ENCODE assay signal across 18 cellular contexts in the genomic region with DNA sequence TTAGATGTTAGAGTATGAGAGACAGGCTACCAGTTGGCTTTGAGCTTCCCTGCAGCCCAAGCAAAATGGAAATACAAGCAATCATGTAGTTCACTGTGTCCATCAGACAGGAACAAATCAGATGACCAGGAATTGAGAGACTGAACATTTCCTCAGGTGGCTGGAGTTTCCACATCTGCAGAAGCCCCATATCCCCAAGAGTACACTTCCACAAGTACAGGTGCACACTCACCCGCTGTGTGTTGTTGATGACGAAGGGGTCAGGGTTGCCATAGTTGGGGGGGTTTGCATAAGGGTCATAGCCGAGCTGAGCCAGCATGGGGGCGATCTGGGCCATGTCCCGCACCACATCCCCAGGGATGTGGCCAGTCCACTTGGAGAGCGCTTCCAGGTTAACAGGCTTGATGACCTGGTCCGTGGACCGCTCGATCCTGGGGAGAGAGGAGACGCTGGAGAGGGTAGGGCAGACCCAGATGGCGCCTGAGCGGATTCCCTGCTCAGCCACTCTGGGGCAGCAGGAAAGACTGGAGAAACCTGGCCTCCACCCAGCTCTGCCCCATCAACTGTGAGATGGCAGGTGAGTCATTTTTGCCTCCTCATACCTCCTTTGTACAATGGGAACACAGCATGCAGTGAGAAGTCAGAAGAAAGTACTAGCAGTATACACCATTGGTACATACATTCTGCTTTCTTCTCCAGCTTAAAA. TPM values are rescaled to one million over a fixed set of nuclear protein-coding genes. Genes with fewer than 3 reads are reported as not detected.
DNase-seq lines count a peak whose midpoint lies in the region; ATAC-seq and TF ChIP-seq lines count a peak whose summit lies in the region.
"Had no signal": no experiment of that assay in that cellular context is flagged by ENCODE, and none has a peak within 500 bp of the region (broad histone marks: within the 10 kb centered on the region; RNA-seq: fewer than 3 reads in every experiment).

No MANE protein-coding gene starts in this region.

- CTCF ChIA-PET in CD8-positive, alpha-beta T cell (lab: Charles Lee): interaction anchor here (1.3 to 1.4 kb wide), 3 partner anchors 12 to 34 kb away, joined by 3 read pairs; no protein-coding TSS in a partner anchor
- CTCF ChIA-PET in mammary epithelial cell (lab: Charles Lee; ENCODE audit: low non-redundant PET): no interaction called here
- CTCF ChIA-PET in activated CD8-positive, alpha-beta memory T cell treated with anti-CD3 and anti-CD28 coated beads, Interleukin-2, amount 10 ng/mL, durations not matched to agents 7 days and 5 days (lab: Charles Lee): interaction anchor here (1.3 to 2.2 kb wide), 3 partner anchors 8 to 129 kb away, joined by 4 to 6 read pairs (median 5); no protein-coding TSS in a partner anchor

- no peak for ATAC-seq in CD8-positive, alpha-beta T cell
- ATAC-seq in natural killer cell treated with Interleukin-12 subunit alpha and Interleukin-12 subunit beta and Interleukin-15 and Interleukin-18, amount 100 ng/mL, for 72 hours: no peak
- ATAC-seq in GM19035 (IDR thresholded peaks at IDR 0.05; ENCODE audit: unreplicated experiment) (no peak), HG03442 (IDR thresholded peaks at IDR 0.05; ENCODE audit: unreplicated experiment) (no peak)
- no peak for ATAC-seq in activated CD8-positive, alpha-beta memory T cell treated with anti-CD3 and anti-CD28 coated beads, Interleukin-2, amount 10 ng/mL, durations not matched to agents 7 days and 5 days
- ATAC-seq: Panc1 had no signal

- 86% methylated on average over 12 of the region's 12 CpGs for WGBS in mammary epithelial cell (ENCODE audit: low coverage, missing lambda C conversion rate)

- dilution Hi-C loops in mammary epithelial cell (cut with HindIII; ENCODE audit: low sequenced_read_pairs): no loop called here

- in situ Hi-C loops in mammary epithelial cell (cut with MboI; ENCODE audit: low sequenced_read_pairs in 2 of 2): no loop called here

- no peak overlapping the region for H3K4me3 ChIP-seq in CD8-positive, alpha-beta T cell (ENCODE audit: low read depth, low read length)
- H3K4me3 ChIP-seq in Karpas-422 (ENCODE audit: low read length) (peak overlapping the region; percentile 30; the same call in 1 of the 2 replicates), mammary epithelial cell (replicated peaks in 1 of 3; ENCODE audit: insufficient read depth in 1 of 3, low read depth in 2 of 3, low read length in 3 of 3) (no peak overlapping the region)
- H3K4me3 ChIP-seq: dorsolateral prefrontal cortex, left ventricle myocardium inferior, MG63 had no signal

- no peaks in the 10 kb centered on the region for H3K9me3 Mint-ChIP-seq in CD8-positive, alpha-beta T cell
- H3K9me3 Mint-ChIP-seq in natural killer cell treated with Interleukin-12 subunit alpha and Interleukin-12 subunit beta and Interleukin-15 and Interleukin-18, amount 100 ng/mL, for 72 hours: no peaks in the 10 kb centered on the region
- H3K9me3 Mint-ChIP-seq in activated CD8-positive, alpha-beta memory T cell treated with anti-CD3 and anti-CD28 coated beads, Interleukin-2, amount 10 ng/mL, durations not matched to agents 7 days and 5 days (ENCODE audit: low read depth): no peaks in the 10 kb centered on the region
- H3K9me3 Mint-ChIP-seq: activated naive CD4-positive, alpha-beta T cell treated with anti-CD3 and anti-CD28 coated beads for 36 hours had no signal

- POLR2A ChIA-PET in CD8-positive, alpha-beta T cell (lab: Charles Lee): interaction anchor here (1.7 kb wide), 1 partner anchor 10 kb away, joined by 4 read pairs; no protein-coding TSS in a partner anchor

- H3K9me2 ChIP-seq in Karpas-422 (replicated peaks; ENCODE audit: insufficient read depth, low read length): no peaks in the 10 kb centered on the region

- DNase-seq in CD8-positive, alpha-beta T cell: no peak
- DNase-seq in Karpas-422: peak; percentile 72
- DNase-seq in mammary epithelial cell: peak; percentile 13
- DNase-seq in natural killer cell treated with Interleukin-12 subunit alpha and Interleukin-12 subunit beta and Interleukin-15 and Interleukin-18, amount 100 ng/mL, for 72 hours (ENCODE audit: low spot score): no peak
- no peak for DNase-seq in activated CD8-positive, alpha-beta memory T cell treated with anti-CD3 and anti-CD28 coated beads, Interleukin-2, amount 50 U/mL, for 4 hours
- no peak for DNase-seq in activated CD8-positive, alpha-beta memory T cell treated with anti-CD3 and anti-CD28 coated beads, Interleukin-2, amount 10 ng/mL, durations not matched to agents 7 days and 5 days
- DNase-seq: activated naive CD4-positive, alpha-beta T cell treated with anti-CD3 and anti-CD28 coated beads for 36 hours; DMS 273 treated with DMSO at 0.1 percent for 48 hours; dorsolateral prefrontal cortex; left ventricle myocardium inferior; MG63; NCI-H187 treated with DMSO at 0.1 percent for 48 hours; NCI-H526; WERI-Rb-1 had no signal

- no peak overlapping the region for H2AFZ ChIP-seq in Karpas-422 (ENCODE audit: low read length)
- H2AFZ ChIP-seq in mammary epithelial cell (ENCODE audit: low read depth, low read length): no peak overlapping the region

- H3K4me1 ChIP-seq in CD8-positive, alpha-beta T cell (ENCODE audit: insufficient read depth, low read length): peaks cover 7% of the 10 kb centered on the region
- H3K4me1 ChIP-seq in Karpas-422 (ENCODE audit: low read length) (peaks cover 43% of the 10 kb centered on the region), mammary epithelial cell (ENCODE audit: insufficient read depth, low read length) (peaks cover 10% of the 10 kb centered on the region)

- no peaks in the 10 kb centered on the region for H3K27me3 Mint-ChIP-seq in CD8-positive, alpha-beta T cell (ENCODE audit: low read depth)
- H3K27me3 Mint-ChIP-seq in natural killer cell treated with Interleukin-12 subunit alpha and Interleukin-12 subunit beta and Interleukin-15 and Interleukin-18, amount 100 ng/mL, for 72 hours: no peaks in the 10 kb centered on the region
- H3K27me3 Mint-ChIP-seq in activated CD8-positive, alpha-beta memory T cell treated with anti-CD3 and anti-CD28 coated beads, Interleukin-2, amount 10 ng/mL, durations not matched to agents 7 days and 5 days: no peaks in the 10 kb centered on the region
- H3K27me3 Mint-ChIP-seq: progenitor cell of endocrine pancreas had no signal

- H3K27ac ChIP-seq in CD8-positive, alpha-beta T cell (ENCODE audit: low read depth, low read length): no peak overlapping the region
- H3K27ac ChIP-seq in Karpas-422 (ENCODE audit: low read length) (peak overlapping the region; percentile 99), mammary epithelial cell (ENCODE audit: insufficient read depth, low read depth, low read length) (no peak overlapping the region)
- H3K27ac ChIP-seq: WERI-Rb-1 had no signal

- H4K20me1 ChIP-seq in Karpas-422 (ENCODE audit: insufficient read depth, low read depth, low read length): no peaks in the 10 kb centered on the region
- H4K20me1 ChIP-seq in mammary epithelial cell (ENCODE audit: insufficient read depth, low read length): no peaks in the 10 kb centered on the region

- TF ChIP-seq CTCF in CD8-positive, alpha-beta T cell (IDR thresholded peaks at IDR 0.05): no peak
- TF ChIP-seq CTCF in mammary epithelial cell (conservative IDR thresholded peaks at IDR 0.05 in 1 of 2, IDR thresholded peaks at IDR 0.05 in 1 of 2; ENCODE audit: extremely low read depth in 1 of 2, insufficient read depth in 1 of 2, low read depth in 1 of 2, low read length in 2 of 2): no peak

- intact Hi-C loops in CD8-positive, alpha-beta T cell (cut with DNase I, micrococcal nuclease): no loop called here
- intact Hi-C loops in mammary epithelial cell (cut with micrococcal nuclease): no loop called here

- peak overlapping the region; percentile 82 for H3K4me2 ChIP-seq in Karpas-422 (ENCODE audit: low read depth, low read length, poor library complexity, severe bottlenecking)
- no peak overlapping the region for H3K4me2 ChIP-seq in mammary epithelial cell (ENCODE audit: insufficient read depth, low read depth, low read length)

- H3K36me3 ChIP-seq in CD8-positive, alpha-beta T cell (ENCODE audit: insufficient read depth, low read length): peaks cover 39% of the 10 kb centered on the region
- H3K36me3 ChIP-seq in Karpas-422 (ENCODE audit: insufficient read depth, low read length) (peaks cover 12% of the 10 kb centered on the region), mammary epithelial cell (ENCODE audit: insufficient read depth, low read length) (peaks cover 5% of the 10 kb centered on the region)
- H3K36me3 ChIP-seq: WERI-Rb-1 had no signal

- no peaks in the 10 kb centered on the region for H3K9me3 ChIP-seq in CD8-positive, alpha-beta T cell (ENCODE audit: low read length)
- H3K9me3 ChIP-seq in Karpas-422 (ENCODE audit: low read length) (no peaks in the 10 kb centered on the region), mammary epithelial cell (replicated peaks; ENCODE audit: insufficient read depth, low read length) (no peaks in the 10 kb centered on the region)
- H3K9me3 ChIP-seq: left ventricle myocardium inferior, MG63 had no signal

- peaks cover 76% of the 10 kb centered on the region for H3K36me3 Mint-ChIP-seq in CD8-positive, alpha-beta T cell
- peaks cover 11% of the 10 kb centered on the region for H3K36me3 Mint-ChIP-seq in natural killer cell treated with Interleukin-12 subunit alpha and Interleukin-12 subunit beta and Interleukin-15 and Interleukin-18, amount 100 ng/mL, for 72 hours
- H3K36me3 Mint-ChIP-seq in activated CD8-positive, alpha-beta memory T cell treated with anti-CD3 and anti-CD28 coated beads, Interleukin-2, amount 10 ng/mL, durations not matched to agents 7 days and 5 days: peaks cover 51% of the 10 kb centered on the region

- no peaks in the 10 kb centered on the region for H3K27me3 ChIP-seq in CD8-positive, alpha-beta T cell (ENCODE audit: insufficient read depth, low read length)
- H3K27me3 ChIP-seq in Karpas-422 (ENCODE audit: low read length) (no peaks in the 10 kb centered on the region), mammary epithelial cell (ENCODE audit: insufficient read depth, low read length) (no peaks in the 10 kb centered on the region)
- H3K27me3 ChIP-seq: dorsolateral prefrontal cortex, MG63 had no signal

- no TSS peak for BruUV-seq in mammary epithelial cell (replicated peaks; lab: Mats Ljungman, UMichigan)

- H3K79me2 ChIP-seq in Karpas-422 (ENCODE audit: low read length) (peaks cover 14% of the 10 kb centered on the region), mammary epithelial cell (ENCODE audit: insufficient read depth, low read length) (no peaks in the 10 kb centered on the region)

- H3K27ac Mint-ChIP-seq in CD8-positive, alpha-beta T cell: peak overlapping the region; percentile 77
- H3K27ac Mint-ChIP-seq in natural killer cell treated with Interleukin-12 subunit alpha and Interleukin-12 subunit beta and Interleukin-15 and Interleukin-18, amount 100 ng/mL, for 72 hours: peak overlapping the region; percentile 37 to 87
- H3K27ac Mint-ChIP-seq in activated CD8-positive, alpha-beta memory T cell treated with anti-CD3 and anti-CD28 coated beads, Interleukin-2, amount 10 ng/mL, durations not matched to agents 7 days and 5 days: no peak overlapping the region
- H3K27ac Mint-ChIP-seq: activated naive CD4-positive, alpha-beta T cell treated with anti-CD3 and anti-CD28 coated beads for 36 hours had no signal

- H3K4me1 Mint-ChIP-seq in CD8-positive, alpha-beta T cell (ENCODE audit: low read depth): peaks cover 32% of the 10 kb centered on the region
- peaks cover 20 to 27% of the 10 kb centered on the region in 2 donors for H3K4me1 Mint-ChIP-seq in natural killer cell treated with Interleukin-12 subunit alpha and Interleukin-12 subunit beta and Interleukin-15 and Interleukin-18, amount 100 ng/mL, for 72 hours (ENCODE audit: low read depth in 2 of 2)
- peaks cover 8% of the 10 kb centered on the region for H3K4me1 Mint-ChIP-seq in activated CD8-positive, alpha-beta memory T cell treated with anti-CD3 and anti-CD28 coated beads, Interleukin-2, amount 10 ng/mL, durations not matched to agents 7 days and 5 days

- H3K9ac ChIP-seq in Karpas-422 (ENCODE audit: low read length) (peak overlapping the region; percentile 56), mammary epithelial cell (ENCODE audit: insufficient read depth, low read length) (no peak overlapping the region)

- no peak overlapping the region for H3K4me3 Mint-ChIP-seq in CD8-positive, alpha-beta T cell
- H3K4me3 Mint-ChIP-seq in natural killer cell treated with Interleukin-12 subunit alpha and Interleukin-12 subunit beta and Interleukin-15 and Interleukin-18, amount 100 ng/mL, for 72 hours: no peak overlapping the region
- H3K4me3 Mint-ChIP-seq in activated CD8-positive, alpha-beta memory T cell treated with anti-CD3 and anti-CD28 coated beads, Interleukin-2, amount 10 ng/mL, durations not matched to agents 7 days and 5 days: no peak overlapping the region
- H3K4me3 Mint-ChIP-seq: activated naive CD4-positive, alpha-beta T cell treated with anti-CD3 and anti-CD28 coated beads for 36 hours had no signal

RNA-seq across cellular contexts. Expression of a gene that starts 23.9 kb away (rescaled TPM):
- total RNA-seq in CD8-positive, alpha-beta T cell: 100 to 1,000 TPM; 138 to 142 TPM
- total RNA-seq in Karpas-422 (2014; rRNA removed; shearing (Covaris generic); ENCODE audit: low replicate concordance): 39.4 and 46.0 TPM in 2 replicates
- 10 to 100 TPM; 35.7 to 38.3 TPM for total RNA-seq in mammary epithelial cell
- 21.5 TPM for polyA plus RNA-seq in mammary epithelial cell
- polyA minus RNA-seq in mammary epithelial cell: 61.8 TPM
- 10 to 100 TPM; 56.5 to 57.7 TPM for total RNA-seq in natural killer cell treated with Interleukin-12 subunit alpha and Interleukin-12 subunit beta and Interleukin-15 and Interleukin-18, amount 100 ng/mL, for 72 hours
- total RNA-seq in activated CD8-positive, alpha-beta memory T cell treated with anti-CD3 and anti-CD28 coated beads, Interleukin-2, amount 10 ng/mL, durations not matched to agents 7 days and 5 days: 10 to 100 TPM; 58.0 to 64.8 TPM

RNA-seq across cellular contexts. Expression of a gene that starts 52.5 kb away (rescaled TPM):
- 10 to 100 TPM; 22.1 to 24.1 TPM for total RNA-seq in CD8-positive, alpha-beta T cell
- total RNA-seq in Karpas-422 (2014; rRNA removed; shearing (Covaris generic); ENCODE audit: low replicate concordance): 13.8 and 43.5 TPM in 2 replicates
- 10 to 100 TPM; 16.3 to 20.8 TPM for total RNA-seq in mammary epithelial cell
- 20.7 TPM for polyA plus RNA-seq in mammary epithelial cell
- 21.7 TPM for polyA minus RNA-seq in mammary epithelial cell
- total RNA-seq in natural killer cell treated with Interleukin-12 subunit alpha and Interleukin-12 subunit beta and Interleukin-15 and Interleukin-18, amount 100 ng/mL, for 72 hours: 10 to 100 TPM; 28.6 to 31.8 TPM
- 10 to 100 TPM; 17.5 to 22.6 TPM for total RNA-seq in activated CD8-positive, alpha-beta memory T cell treated with anti-CD3 and anti-CD28 coated beads, Interleukin-2, amount 10 ng/mL, durations not matched to agents 7 days and 5 days

RNA-seq across cellular contexts. Expression of a gene that starts 52.6 kb away (rescaled TPM):
- total RNA-seq in CD8-positive, alpha-beta T cell: 10 to 100 TPM; 67.0 to 71.0 TPM
- total RNA-seq in Karpas-422 (2014; rRNA removed; shearing (Covaris generic); ENCODE audit: low replicate concordance): 42.1 and 46.1 TPM in 2 replicates
- total RNA-seq in mammary epithelial cell: 10 to 100 TPM; 33.6 to 38.3 TPM
- 18.3 TPM for polyA plus RNA-seq in mammary epithelial cell
- polyA minus RNA-seq in mammary epithelial cell: 9.7 TPM
- 10 to 100 TPM; 31.0 to 40.1 TPM for total RNA-seq in natural killer cell treated with Interleukin-12 subunit alpha and Interleukin-12 subunit beta and Interleukin-15 and Interleukin-18, amount 100 ng/mL, for 72 hours
- 10 to 100 TPM; 39.3 to 41.2 TPM for total RNA-seq in activated CD8-positive, alpha-beta memory T cell treated with anti-CD3 and anti-CD28 coated beads, Interleukin-2, amount 10 ng/mL, durations not matched to agents 7 days and 5 days

RNA-seq across cellular contexts. Expression of a gene that starts 53.7 kb away (rescaled TPM):
- 10 to 100 TPM; 24.3 to 26.3 TPM for total RNA-seq in CD8-positive, alpha-beta T cell
- 52.9 and 61.4 TPM in 2 replicates for total RNA-seq in Karpas-422 (2014; rRNA removed; shearing (Covaris generic); ENCODE audit: low replicate concordance)
- total RNA-seq in mammary epithelial cell: 10 to 100 TPM; 18.8 to 62.5 TPM
- polyA plus RNA-seq in mammary epithelial cell: 28.4 TPM
- 63.0 TPM for polyA minus RNA-seq in mammary epithelial cell
- 10 to 100 TPM; 43.1 to 43.6 TPM for total RNA-seq in natural killer cell treated with Interleukin-12 subunit alpha and Interleukin-12 subunit beta and Interleukin-15 and Interleukin-18, amount 100 ng/mL, for 72 hours
- total RNA-seq in activated CD8-positive, alpha-beta memory T cell treated with anti-CD3 and anti-CD28 coated beads, Interleukin-2, amount 10 ng/mL, durations not matched to agents 7 days and 5 days: 10 to 100 TPM; 61.6 to 81.6 TPM

Comparison
In these comparisons a context has a peak if more than half of its experiments do, and no peak if none do; other contexts are left out.
1. DNase-seq: peak in Karpas-422 (single experiment) and mammary epithelial cell (single experiment); none in CD8-positive, alpha-beta T cell (0 of 7), natural killer cell treated with Interleukin-12 subunit alpha and Interleukin-12 subunit beta and Interleukin-15 and Interleukin-18, amount 100 ng/mL, for 72 hours (single experiment), activated CD8-positive, alpha-beta memory T cell treated with anti-CD3 and anti-CD28 coated beads, Interleukin-2, amount 50 U/mL, for 4 hours (single experiment) and activated CD8-positive, alpha-beta memory T cell treated with anti-CD3 and anti-CD28 coated beads, Interleukin-2, amount 10 ng/mL, durations not matched to agents 7 days and 5 days (single experiment).